ENCODE assay signal across 8 cellular contexts in genomic region chr6:8983202-8983688, GRCh38.
A peak's percentile ranks its signal among the peaks of the same experiment; 100 is the strongest.
DNase-seq lines count a peak whose midpoint lies in the region; ATAC-seq and TF ChIP-seq lines count a peak whose summit lies in the region.

No MANE protein-coding gene starts in this region.

- H3K36me3 ChIP-seq in smooth muscle cell (ENCODE audit: low read depth) = no peaks in the 10 kb centered on the region

- peak overlapping the region; percentile 53 for H2AFZ ChIP-seq in smooth muscle cell (ENCODE audit: low read depth)

- peak overlapping the region; percentile 78 for H3K4me2 ChIP-seq in smooth muscle cell

- H3K4me3 ChIP-seq in astrocyte of the spinal cord (ENCODE audit: low read depth, low read length) (no peak overlapping the region), smooth muscle cell (no peak overlapping the region)

- in situ Hi-C loops in astrocyte of the spinal cord (cut with HindIII; ENCODE audit: low sequenced_read_pairs) = no loop called here

- whole genome bisulfite sequencing in smooth muscle cell (ENCODE audit: low lambda C conversion rate) = 5% methylated on average over 10 of the region's 10 CpGs

- H3K9ac ChIP-seq in smooth muscle cell (ENCODE audit: low read depth) = no peak overlapping the region

- no peaks in the 10 kb centered on the region for H3K79me2 ChIP-seq in smooth muscle cell (ENCODE audit: low read depth)

- H3F3A ChIP-seq in smooth muscle cell (ENCODE audit: low read depth) = no peaks in the 10 kb centered on the region

- no peaks in the 10 kb centered on the region for H3K9me3 ChIP-seq in smooth muscle cell (replicated peaks; ENCODE audit: low read depth)

- H4K20me1 ChIP-seq in smooth muscle cell (ENCODE audit: low read depth) = no peaks in the 10 kb centered on the region

- peak overlapping the region; percentile 30; the same call in 1 of the 2 replicates for H3K27ac ChIP-seq in 22Rv1
- no peak overlapping the region for H3K27ac ChIP-seq in smooth muscle cell (ENCODE audit: low read depth)

- peak; percentile 75 for ATAC-seq in GM18499 (IDR thresholded peaks at IDR 0.05; ENCODE audit: insufficient read depth, unreplicated experiment)
- peak; percentile 97 for ATAC-seq in HG02870 (IDR thresholded peaks at IDR 0.05; ENCODE audit: unreplicated experiment)

- DNase-seq in NCI-H1436 treated with DMSO at 0.1 percent for 48 hours (lab: John Stamatoyannopoulos, UW) (peak; percentile 23), T-helper 1 cell (peak in 4 of 5 donors; percentile 8 to 27 (median 10)), astrocyte of the spinal cord (ENCODE audit: low read depth, low spot score) (peak; percentile 59), iPS DF 19.7 (ENCODE audit: low read depth, low spot score) (peak; percentile 7), smooth muscle cell (lab: John Stamatoyannopoulos, UW; ENCODE audit: unreplicated experiment) (peak; percentile 30)

- H3K27me3 ChIP-seq in smooth muscle cell (ENCODE audit: low read depth) = no peaks in the 10 kb centered on the region

- peak; percentile 94 for TF ChIP-seq CTCF in 22Rv1 (IDR thresholded peaks at IDR 0.05)
- TF ChIP-seq CTCF in astrocyte of the spinal cord (IDR thresholded peaks at IDR 0.05; ENCODE audit: low read depth, low read length) = peak; percentile 93
- TF ChIP-seq CTCF in smooth muscle cell (IDR thresholded peaks at IDR 0.05; ENCODE audit: borderline replicate concordance, insufficient read depth, poor library complexity, severe bottlenecking) = peak; percentile 96

- no peaks in the 10 kb centered on the region for H3K4me1 ChIP-seq in smooth muscle cell (ENCODE audit: low read depth)

Comparison
In these comparisons a context has a peak if more than half of its experiments do, and no peak if none do; other contexts are left out.
1. DNase-seq: peak in every context shown above with its lines; median percentile 59 in astrocyte of the spinal cord; 30 in smooth muscle cell; 23 in NCI-H1436 treated with DMSO at 0.1 percent for 48 hours; 10 in T-helper 1 cell; 7 in iPS DF 19.7.